8 cellular contexts compared by ENCODE assay signal in the genomic region with DNA sequence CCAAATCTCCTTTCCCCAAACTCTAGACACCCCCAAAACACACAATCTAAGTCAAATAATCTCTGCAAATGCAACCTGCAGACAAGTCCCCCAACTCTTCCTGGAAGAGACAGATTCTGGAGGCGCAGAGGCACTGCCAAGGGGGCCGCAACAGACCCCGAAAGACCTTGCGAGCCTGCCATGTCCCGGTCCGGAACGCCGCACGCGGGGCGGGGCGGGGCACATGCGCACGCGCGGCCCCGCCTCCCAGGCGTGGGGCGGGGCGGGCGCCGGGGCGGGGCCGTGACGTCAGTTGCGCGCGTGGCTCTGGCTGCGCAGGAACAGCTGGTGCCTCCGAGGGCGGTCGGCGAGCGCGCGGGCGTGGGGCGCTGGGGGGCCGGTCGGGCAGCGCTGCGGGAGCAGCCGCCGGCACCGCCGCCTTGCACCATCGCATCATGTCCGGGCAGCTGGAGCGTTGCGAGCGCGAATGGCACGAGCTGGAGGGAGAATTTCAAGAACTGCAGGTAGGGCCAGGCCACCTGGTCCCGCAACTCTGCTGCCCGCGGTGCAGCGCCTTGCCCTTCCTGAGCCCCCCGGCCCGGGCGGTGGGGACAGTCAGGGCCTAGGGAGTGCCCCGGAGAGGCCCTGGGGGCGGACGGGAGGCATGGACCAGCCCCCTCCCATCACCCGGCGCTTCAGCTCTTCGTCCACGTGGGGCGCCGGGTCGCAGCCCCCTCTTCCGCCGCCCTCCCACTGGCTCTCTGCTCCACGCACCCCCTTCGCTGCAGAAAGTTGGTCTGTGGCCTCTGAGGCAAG. TPM values are rescaled to one million over a fixed set of nuclear protein-coding genes. Genes with fewer than 3 reads are reported as not detected.
A peak's percentile ranks its signal among the peaks of the same experiment; 100 is the strongest.
DNase-seq lines count a peak whose midpoint lies in the region; ATAC-seq and TF ChIP-seq lines count a peak whose summit lies in the region.

A gene (plus strand): TSS at position 291 of the 795 bp plus-strand sequence. CDS start 144 bp downstream, at position 435.

- DNase-seq in CD14-positive monocyte (ENCODE audit: low spot score) (peak; percentile 81), NOMO-1 treated with dmso at 0.1 percent for 144 hours (lab: John Stamatoyannopoulos, UW; ENCODE audit: unreplicated experiment) (peak; percentile 33), activated T-cell treated with anti-CD3 and anti-CD28 coated beads for 24 hours (ENCODE audit: low read depth) (peak; percentile 80), epithelial cell of proximal tubule (ENCODE audit: low read depth) (no peak)
- DNase-seq in stimulated activated CD8-positive, alpha-beta memory T cell treated with anti-CD3 and anti-CD28 coated beads, Interleukin-7, amount 100 ng/mL, for 1 hour (ENCODE audit: low read depth in 2 of 2), result peak; percentile 62 to 76

- TF ChIP-seq CTCF in CD14-positive monocyte (IDR thresholded peaks at IDR 0.05), result no peak
- TF ChIP-seq CTCF in epithelial cell of proximal tubule (conservative IDR thresholded peaks at IDR 0.05; ENCODE audit: low read depth, low read length), result peak; percentile 8

- peak within 1 kb of the TSS; percentile 76 to 97 for H3K9ac ChIP-seq in mucosa of rectum (ENCODE audit: low read depth in 1 of 2, low read length in 2 of 2)

- H3K4me1 Mint-ChIP-seq in CD14-positive monocyte, result peaks cover 32% of the 10 kb centered on the region

- no peaks in the 10 kb centered on the region for H3K27me3 ChIP-seq in mucosa of rectum (ENCODE audit: control insufficient read depth in 2 of 2, insufficient read depth in 2 of 2, low read length in 2 of 2)

- peak within 1 kb of the TSS; percentile 74 to 89 for H3K27ac ChIP-seq in mucosa of rectum (ENCODE audit: low read depth in 2 of 2, low read length in 2 of 2)

- H3K4me3 ChIP-seq in epithelial cell of proximal tubule (ENCODE audit: low read depth, low read length) (peak within 1 kb of the TSS; percentile 96), mucosa of rectum (ENCODE audit: low read length in 2 of 2) (peak within 1 kb of the TSS; percentile 65 to 89)

- peak within 1 kb of the TSS; percentile 92 to 98 (median 95) for H3K27ac Mint-ChIP-seq in CD14-positive monocyte

- H3K27me3 Mint-ChIP-seq in CD14-positive monocyte (ENCODE audit: low read depth in 3 of 3), result peaks cover 2 to 10% (median 4%) of the 10 kb centered on the region in 3 donors

- ATAC-seq in GM19035 (IDR thresholded peaks at IDR 0.05; ENCODE audit: unreplicated experiment) (peak; percentile 83), HG03280 (IDR thresholded peaks at IDR 0.05; ENCODE audit: unreplicated experiment) (peak; percentile 85)

- H3K9me3 ChIP-seq in mucosa of rectum (ENCODE audit: control insufficient read depth in 2 of 2, low read length in 2 of 2), result no peaks in the 10 kb centered on the region

- H3K9me3 Mint-ChIP-seq in CD14-positive monocyte, result no peaks in the 10 kb centered on the region

- peak within 1 kb of the TSS; percentile 91 to 95 for H3K4me3 Mint-ChIP-seq in CD14-positive monocyte

- intact Hi-C loops in CD14-positive monocyte (cut with micrococcal nuclease), result loop anchor here in 1 of 2 donors (10.0 kb wide), 1 partner anchor 172 kb away; a partner anchor contains a TSS

- no peaks in the 10 kb centered on the region for H3K36me3 Mint-ChIP-seq in CD14-positive monocyte

- no peaks in the 10 kb centered on the region for H3K36me3 ChIP-seq in mucosa of rectum (ENCODE audit: control insufficient read depth in 2 of 2, insufficient read depth in 2 of 2, low read length in 2 of 2)

- peaks cover 3 to 8% of the 10 kb centered on the region in 2 donors for H3K4me1 ChIP-seq in mucosa of rectum (ENCODE audit: control insufficient read depth in 2 of 2, insufficient read depth in 2 of 2, low read length in 2 of 2)

RNA-seq across cellular contexts. Expression of the gene that starts here (rescaled TPM):
- polyA plus RNA-seq in CD14-positive monocyte, result 1 to 10 TPM in 1 of 2 donors, under 1 TPM in 1; 0.65 to 1.1 TPM
- total RNA-seq in epithelial cell of proximal tubule, result 5.5 and 12.4 TPM in 2 replicates
